9 cellular contexts compared by ENCODE assay signal in the genomic region with DNA sequence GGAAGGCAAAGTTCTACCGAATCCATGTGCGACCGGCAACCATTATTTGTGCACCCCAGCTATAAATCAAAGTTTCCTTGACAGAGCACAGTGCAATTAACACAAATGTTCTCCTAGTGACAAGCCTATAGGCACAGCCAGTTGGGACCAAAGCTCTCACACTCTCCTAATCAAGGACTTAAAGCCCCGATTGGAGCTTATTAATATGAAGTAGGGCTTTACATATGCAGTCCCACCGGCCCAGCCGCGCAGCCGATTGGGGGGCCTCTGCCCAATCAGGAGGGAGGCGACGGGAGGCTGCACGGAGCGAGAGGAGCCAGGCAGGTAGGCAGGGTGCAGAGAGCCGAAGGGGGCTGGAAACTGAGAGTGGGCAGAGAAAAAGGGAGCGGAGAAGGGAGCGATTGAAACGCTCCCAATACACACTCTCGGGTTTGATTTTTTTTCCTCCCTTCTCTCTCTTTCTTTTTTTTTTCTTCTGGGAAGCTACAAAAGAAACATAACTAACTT. TPM values are rescaled to one million over a fixed set of nuclear protein-coding genes. Genes with fewer than 3 reads are reported as not detected.
DNase-seq lines count a peak whose midpoint lies in the region; ATAC-seq and TF ChIP-seq lines count a peak whose summit lies in the region.
"Had no signal": no experiment of that assay in that cellular context is flagged by ENCODE, and none has a peak within 500 bp of the region (broad histone marks: within the 10 kb centered on the region; RNA-seq: fewer than 3 reads in every experiment).

A gene (minus strand): TSS at position 156 of the 507 bp plus-strand sequence. CDS start 130 bp downstream, at position 26.

- H3K9ac ChIP-seq in iPS-18a (ENCODE audit: low read length) = peak within 1 kb of the TSS; percentile 70

- peak within 1 kb of the TSS; percentile 50 for H3K4me3 ChIP-seq in WI38 (ENCODE audit: low read depth, low read length)
- peak within 1 kb of the TSS; percentile 70 for H3K4me3 ChIP-seq in iPS-18a (ENCODE audit: low read length)
- H3K4me3 ChIP-seq in gastrocnemius medialis = peak within 1 kb of the TSS; percentile 54 to 65 (median 59)
- H3K4me3 ChIP-seq in lower leg skin (ENCODE audit: low read depth, poor library complexity, severe bottlenecking) = no peak within 1 kb of the TSS

- TF ChIP-seq POLR2A in gastrocnemius medialis (IDR thresholded peaks at IDR 0.05) = peak; percentile 40 to 79
- TF ChIP-seq POLR2A in lower leg skin (IDR thresholded peaks at IDR 0.05) = no peak

- in situ Hi-C loops in gastrocnemius medialis (cut with MboI; ENCODE audit: low sequenced_read_pairs in 4 of 4) = no loop called here

- H3K36me3 ChIP-seq in iPS-18a (ENCODE audit: control insufficient read depth, low read depth, low read length) = no peaks in the 10 kb centered on the region
- no peaks in the 10 kb centered on the region for H3K36me3 ChIP-seq in gastrocnemius medialis

- H3K27ac ChIP-seq in iPS-18a (ENCODE audit: low read length) (no peak within 1 kb of the TSS), gastrocnemius medialis (peak within 1 kb of the TSS; percentile 70 to 87 (median 80))
- H3K27ac ChIP-seq: VCaP had no signal

- TF ChIP-seq CTCF in WI38 (IDR thresholded peaks at IDR 0.05; ENCODE audit: low read depth, low read length) = no peak
- TF ChIP-seq CTCF in gastrocnemius medialis (IDR thresholded peaks at IDR 0.05 in 4 of 5, conservative IDR thresholded peaks at IDR 0.05 in 1 of 5) = no peak
- TF ChIP-seq CTCF in lower leg skin (IDR thresholded peaks at IDR 0.05) = no peak

- DNase-seq in AG08396 (ENCODE audit: low spot score) (peak; percentile 5), NCI-H1092 (lab: John Stamatoyannopoulos, UW) (peak; percentile 92), gastrocnemius medialis (peak; percentile 62 to 74), activated gamma-delta T cell (lab: John Stamatoyannopoulos, UW) (no peak), lower leg skin (ENCODE audit: low spot score in 2 of 2) (no peak)

- H3K27me3 ChIP-seq in iPS-18a (ENCODE audit: control insufficient read depth, insufficient read depth, low read length) (peaks cover 10% of the 10 kb centered on the region), gastrocnemius medialis (no peaks in the 10 kb centered on the region)

- intact Hi-C loops in gastrocnemius medialis (cut with DNase I; ENCODE audit: low total_unique reads) = loop anchor here (1.0 kb wide), 1 partner anchor 122 kb away; no protein-coding TSS in a partner anchor
- intact Hi-C loops in lower leg skin (cut with DNase I; ENCODE audit: low total_unique reads) = no loop called here

- peak; percentile 72 to 73 for ATAC-seq in gastrocnemius medialis
- ATAC-seq in GM18498 (IDR thresholded peaks at IDR 0.05; ENCODE audit: unreplicated experiment) = no peak

- H3K9me3 ChIP-seq in iPS-18a (ENCODE audit: control insufficient read depth, low read depth, low read length) = no peaks in the 10 kb centered on the region
- H3K9me3 ChIP-seq in gastrocnemius medialis = no peaks in the 10 kb centered on the region

- WGBS in lower leg skin, 2 donors = 4% methylated on average over 17 of the region's 17 CpGs

- H3K4me1 ChIP-seq in iPS-18a (ENCODE audit: control insufficient read depth, low read depth, low read length) (peaks cover 4% of the 10 kb centered on the region), gastrocnemius medialis (peaks cover 16 to 21% of the 10 kb centered on the region in 2 donors)

RNA-seq across cellular contexts. Expression of the gene that starts here (rescaled TPM):
- total RNA-seq in gastrocnemius medialis (10 to 100 TPM in 1 of 4 donors, 1 to 10 TPM in 3; 1.8 to 18.7 (median 2.4) TPM), lower leg skin (1 to 10 TPM in 3 of 4 donors, under 1 TPM in 1; 0.76 to 7.0 (median 5.2) TPM)

Comparison
In these comparisons a context has a peak if more than half of its experiments do, and no peak if none do; other contexts are left out.
1. DNase-seq: peak in AG08396 (single experiment), NCI-H1092 (single experiment) and gastrocnemius medialis (2 of 2); none in activated gamma-delta T cell (single experiment) and lower leg skin (0 of 2).
2. POLR2A ChIP-seq: peak in gastrocnemius medialis (2 of 2); none in lower leg skin (0 of 2).